Comparison of ENCODE assay signal across 8 cellular contexts in the genomic region with DNA sequence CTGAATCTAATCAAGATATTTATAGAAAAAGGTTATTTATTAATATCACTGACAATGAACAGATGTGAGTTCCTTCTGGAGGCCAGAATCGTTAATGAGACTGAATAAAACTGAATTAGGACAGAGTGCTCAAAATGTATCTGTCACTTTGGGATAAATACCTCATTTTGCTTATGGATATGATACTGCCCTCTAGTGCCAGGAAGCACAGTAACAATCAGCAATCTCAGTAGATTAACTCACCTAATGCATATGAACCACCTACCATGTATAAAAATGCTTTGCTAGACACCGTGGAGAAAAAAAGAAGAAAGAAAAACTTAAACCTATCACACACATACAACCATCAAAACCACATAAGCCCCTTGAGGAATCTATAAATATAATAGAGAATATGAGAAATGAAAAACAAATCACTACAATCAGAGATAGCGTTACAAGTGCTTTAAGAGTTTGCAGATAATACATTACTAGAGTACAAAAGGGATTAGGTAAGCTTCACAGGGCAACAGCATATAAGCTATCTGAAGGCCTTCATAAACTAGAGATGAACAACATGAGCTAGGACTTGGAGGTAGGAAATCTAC.
DNase-seq lines count a peak whose midpoint lies in the region; ATAC-seq and TF ChIP-seq lines count a peak whose summit lies in the region.

No MANE protein-coding gene starts in this region.

- peaks cover 4% of the 10 kb centered on the region for H3K36me3 Mint-ChIP-seq in activated naive CD8-positive, alpha-beta T cell treated with anti-CD3 and anti-CD28 coated beads, Interleukin-2, amount 10 ng/mL, durations not matched to agents 7 days and 5 days
- peaks cover 2% of the 10 kb centered on the region for H3K36me3 Mint-ChIP-seq in activated naive CD8-positive, alpha-beta T cell treated with anti-CD3 and anti-CD28 coated beads for 36 hours
- peaks cover 3% of the 10 kb centered on the region for H3K36me3 Mint-ChIP-seq in activated naive CD4-positive, alpha-beta T cell treated with anti-CD3 and anti-CD28 coated beads for 36 hours (ENCODE audit: low read depth)

- H3K27me3 Mint-ChIP-seq in activated naive CD8-positive, alpha-beta T cell treated with anti-CD3 and anti-CD28 coated beads, Interleukin-2, amount 10 ng/mL, durations not matched to agents 7 days and 5 days, result no peaks in the 10 kb centered on the region
- no peaks in the 10 kb centered on the region for H3K27me3 Mint-ChIP-seq in activated naive CD8-positive, alpha-beta T cell treated with anti-CD3 and anti-CD28 coated beads for 36 hours
- no peaks in the 10 kb centered on the region for H3K27me3 Mint-ChIP-seq in activated naive CD4-positive, alpha-beta T cell treated with anti-CD3 and anti-CD28 coated beads for 36 hours (ENCODE audit: low read depth)

- POLR2A ChIA-PET in activated naive CD8-positive, alpha-beta T cell treated with anti-CD3 and anti-CD28 coated beads, Interleukin-2, amount 10 ng/mL, durations not matched to agents 7 days and 5 days (lab: Charles Lee), result interaction anchor here (0.5 to 1.6 kb wide), 2 partner anchors 28 to 51 kb away, joined by 5 read pairs; no protein-coding TSS in a partner anchor

- H3K4me3 Mint-ChIP-seq in activated naive CD8-positive, alpha-beta T cell treated with anti-CD3 and anti-CD28 coated beads, Interleukin-2, amount 10 ng/mL, durations not matched to agents 7 days and 5 days, result no peak overlapping the region
- no peak overlapping the region for H3K4me3 Mint-ChIP-seq in activated naive CD8-positive, alpha-beta T cell treated with anti-CD3 and anti-CD28 coated beads for 36 hours
- H3K4me3 Mint-ChIP-seq in activated naive CD4-positive, alpha-beta T cell treated with anti-CD3 and anti-CD28 coated beads for 36 hours, result no peak overlapping the region

- no peak for DNase-seq in activated naive CD8-positive, alpha-beta T cell treated with anti-CD3 and anti-CD28 coated beads, Interleukin-2, amount 10 ng/mL, durations not matched to agents 7 days and 5 days
- no peak for DNase-seq in activated naive CD8-positive, alpha-beta T cell treated with anti-CD3 and anti-CD28 coated beads for 36 hours
- peak; percentile 37 for DNase-seq in MV-4-11 (lab: John Stamatoyannopoulos, UW)
- peak; percentile 43 for DNase-seq in astrocyte of the hippocampus (ENCODE audit: low read depth, low spot score)
- DNase-seq in NCI-H774 (lab: John Stamatoyannopoulos, UW), result no peak
- no peak for DNase-seq in activated naive CD4-positive, alpha-beta T cell treated with anti-CD3 and anti-CD28 coated beads for 36 hours

- WGBS in liver, result 50% methylated on average over 3 of the region's 3 CpGs

- no peak overlapping the region for H3K27ac ChIP-seq in liver (ENCODE audit: low read depth in 1 of 2, low read length in 2 of 2)

- CTCF ChIA-PET in activated naive CD4-positive, alpha-beta T cell treated with anti-CD3 and anti-CD28 coated beads for 36 hours (lab: Charles Lee), result interaction anchor here (0.6 to 6.7 kb wide), 30 partner anchors 8 to 198 kb away, joined by 3 to 104 read pairs (median 4); no protein-coding TSS in a partner anchor

- no peaks in the 10 kb centered on the region for H3K27me3 ChIP-seq in liver (ENCODE audit: control insufficient read depth in 4 of 4, insufficient read depth in 4 of 4, low read length in 3 of 4)

- peak; percentile 69 to 79 for TF ChIP-seq RAD21 in liver (IDR thresholded peaks at IDR 0.05)

- H3K9me3 ChIP-seq in liver (ENCODE audit: control insufficient read depth in 4 of 4, low read length in 3 of 4), result no peaks in the 10 kb centered on the region

- no peaks in the 10 kb centered on the region for H3K36me3 ChIP-seq in liver (ENCODE audit: control insufficient read depth in 4 of 4, insufficient read depth in 3 of 4, low read depth in 1 of 4, low read length in 3 of 4)

- ATAC-seq in activated naive CD8-positive, alpha-beta T cell treated with anti-CD3 and anti-CD28 coated beads, Interleukin-2, amount 10 ng/mL, durations not matched to agents 7 days and 5 days (ENCODE audit: low read depth), result peak; percentile 42
- ATAC-seq in HG02759 (IDR thresholded peaks at IDR 0.05; ENCODE audit: unreplicated experiment), result no peak

- TF ChIP-seq CTCF in liver (IDR thresholded peaks at IDR 0.05; ENCODE audit: low read depth, low read length, missing input control), result peak; percentile 65

- intact Hi-C loops in activated naive CD4-positive, alpha-beta T cell treated with anti-CD3 and anti-CD28 coated beads for 36 hours (cut with micrococcal nuclease), result loop anchor here (1.0 to 2.0 kb wide), 2 partner anchors 25 to 50 kb away; no protein-coding TSS in a partner anchor

- no peak overlapping the region for H3K4me3 ChIP-seq in liver (ENCODE audit: low read depth in 1 of 3, low read length in 3 of 3)

- peaks cover 21% of the 10 kb centered on the region for H3K4me1 Mint-ChIP-seq in activated naive CD8-positive, alpha-beta T cell treated with anti-CD3 and anti-CD28 coated beads, Interleukin-2, amount 10 ng/mL, durations not matched to agents 7 days and 5 days
- peaks cover 36% of the 10 kb centered on the region for H3K4me1 Mint-ChIP-seq in activated naive CD8-positive, alpha-beta T cell treated with anti-CD3 and anti-CD28 coated beads for 36 hours
- H3K4me1 Mint-ChIP-seq in activated naive CD4-positive, alpha-beta T cell treated with anti-CD3 and anti-CD28 coated beads for 36 hours (ENCODE audit: low read depth), result peaks cover 42% of the 10 kb centered on the region

- no peaks in the 10 kb centered on the region for H3K9me3 Mint-ChIP-seq in activated naive CD8-positive, alpha-beta T cell treated with anti-CD3 and anti-CD28 coated beads, Interleukin-2, amount 10 ng/mL, durations not matched to agents 7 days and 5 days
- no peaks in the 10 kb centered on the region for H3K9me3 Mint-ChIP-seq in activated naive CD8-positive, alpha-beta T cell treated with anti-CD3 and anti-CD28 coated beads for 36 hours
- H3K9me3 Mint-ChIP-seq in activated naive CD4-positive, alpha-beta T cell treated with anti-CD3 and anti-CD28 coated beads for 36 hours, result no peaks in the 10 kb centered on the region

- H3K27ac Mint-ChIP-seq in activated naive CD8-positive, alpha-beta T cell treated with anti-CD3 and anti-CD28 coated beads, Interleukin-2, amount 10 ng/mL, durations not matched to agents 7 days and 5 days, result no peak overlapping the region
- H3K27ac Mint-ChIP-seq in activated naive CD8-positive, alpha-beta T cell treated with anti-CD3 and anti-CD28 coated beads for 36 hours, result no peak overlapping the region
- H3K27ac Mint-ChIP-seq in activated naive CD4-positive, alpha-beta T cell treated with anti-CD3 and anti-CD28 coated beads for 36 hours, result no peak overlapping the region

- no peak overlapping the region for H3K9ac ChIP-seq in liver (ENCODE audit: low read depth in 1 of 2, low read length in 2 of 2)

- peaks cover 0 to 6% (median 4%) of the 10 kb centered on the region in 4 donors for H3K4me1 ChIP-seq in liver (ENCODE audit: control insufficient read depth in 4 of 4, insufficient read depth in 4 of 4, low read length in 3 of 4)

TF ChIP-seq in liver, 16 proteins besides CTCF, POLR2A, EP300 and RAD21 (continues in another document):
- TF ChIP-seq MAX (IDR thresholded peaks at IDR 0.05), result no peak
- no peak for TF ChIP-seq EGR1 (IDR thresholded peaks at IDR 0.05; ENCODE audit: low read depth in 2 of 2)
- no peak for TF ChIP-seq REST (IDR thresholded peaks at IDR 0.05)
- TF ChIP-seq, protein P1, sequence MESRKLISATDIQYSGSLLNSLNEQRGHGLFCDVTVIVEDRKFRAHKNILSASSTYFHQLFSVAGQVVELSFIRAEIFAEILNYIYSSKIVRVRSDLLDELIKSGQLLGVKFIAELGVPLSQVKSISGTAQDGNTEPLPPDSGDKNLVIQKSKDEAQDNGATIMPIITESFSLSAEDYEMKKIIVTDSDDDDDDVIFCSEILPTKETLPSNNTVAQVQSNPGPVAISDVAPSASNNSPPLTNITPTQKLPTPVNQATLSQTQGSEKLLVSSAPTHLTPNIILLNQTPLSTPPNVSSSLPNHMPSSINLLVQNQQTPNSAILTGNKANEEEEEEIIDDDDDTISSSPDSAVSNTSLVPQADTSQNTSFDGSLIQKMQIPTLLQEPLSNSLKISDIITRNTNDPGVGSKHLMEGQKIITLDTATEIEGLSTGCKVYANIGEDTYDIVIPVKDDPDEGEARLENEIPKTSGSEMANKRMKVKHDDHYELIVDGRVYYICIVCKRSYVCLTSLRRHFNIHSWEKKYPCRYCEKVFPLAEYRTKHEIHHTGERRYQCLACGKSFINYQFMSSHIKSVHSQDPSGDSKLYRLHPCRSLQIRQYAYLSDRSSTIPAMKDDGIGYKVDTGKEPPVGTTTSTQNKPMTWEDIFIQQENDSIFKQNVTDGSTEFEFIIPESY (IDR thresholded peaks at IDR 0.05), result no peak
- no peak for TF ChIP-seq FOXA2 (IDR thresholded peaks at IDR 0.05)
- TF ChIP-seq, protein P2, sequence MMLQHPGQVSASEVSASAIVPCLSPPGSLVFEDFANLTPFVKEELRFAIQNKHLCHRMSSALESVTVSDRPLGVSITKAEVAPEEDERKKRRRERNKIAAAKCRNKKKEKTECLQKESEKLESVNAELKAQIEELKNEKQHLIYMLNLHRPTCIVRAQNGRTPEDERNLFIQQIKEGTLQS (IDR thresholded peaks at IDR 0.05), result no peak

Comparison
In these comparisons a context has a peak if more than half of its experiments do, and no peak if none do; other contexts are left out.
1. DNase-seq: peak in MV-4-11 (single experiment) and astrocyte of the hippocampus (single experiment); none in activated naive CD8-positive, alpha-beta T cell treated with anti-CD3 and anti-CD28 coated beads, Interleukin-2, amount 10 ng/mL, durations not matched to agents 7 days and 5 days (single experiment), activated naive CD8-positive, alpha-beta T cell treated with anti-CD3 and anti-CD28 coated beads for 36 hours (single experiment), NCI-H774 (single experiment) and activated naive CD4-positive, alpha-beta T cell treated with anti-CD3 and anti-CD28 coated beads for 36 hours (single experiment).